1 cellular context compared by ENCODE assay signal in the genomic region with DNA sequence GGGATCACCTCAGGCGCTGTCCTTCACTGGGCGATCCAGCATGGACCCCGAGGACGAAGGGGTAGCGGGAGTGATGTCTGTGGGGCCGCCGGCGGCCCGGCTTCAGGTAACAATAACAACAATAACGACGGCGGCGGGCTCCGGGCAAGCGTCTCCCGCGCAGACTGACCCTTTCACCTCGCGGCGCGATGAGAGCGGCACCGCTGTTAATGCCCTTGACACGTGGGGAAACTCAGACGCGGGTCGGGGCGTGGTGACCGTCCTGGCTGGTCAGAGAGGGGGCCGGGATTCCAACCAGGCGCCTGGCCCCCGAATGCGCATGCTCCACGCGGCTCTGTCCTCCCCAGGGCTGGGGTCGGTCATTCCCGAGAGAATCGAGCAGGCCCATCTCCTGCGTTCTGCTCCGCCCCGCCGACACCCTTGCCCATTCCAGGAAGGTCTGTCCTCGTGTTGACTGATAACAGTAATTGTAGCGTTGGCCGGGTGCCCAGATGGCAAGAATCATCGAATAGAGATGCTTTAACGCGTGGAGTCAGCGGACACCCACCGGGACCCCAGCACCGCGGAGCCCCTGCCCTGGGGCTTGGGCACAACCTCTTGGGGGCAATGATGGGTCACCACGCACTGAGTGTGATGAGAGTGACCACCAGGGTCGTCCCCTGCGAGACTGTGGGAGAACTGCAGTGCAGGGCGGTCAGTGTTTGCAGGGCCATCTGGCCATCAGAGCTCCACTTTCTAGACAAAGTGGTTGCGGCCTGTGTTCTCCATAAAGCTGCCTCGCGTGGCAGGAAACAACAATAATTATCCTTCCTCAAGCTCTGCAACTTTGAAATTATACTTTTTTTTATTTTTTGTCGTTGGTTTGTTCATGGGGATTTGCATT.
TF ChIP-seq lines count a peak whose summit lies in the region.

No MANE protein-coding gene starts in this region.

TF ChIP-seq in HepG2, 621 proteins besides CTCF, POLR2A, EP300 and RAD21 (continued from another document and continues in another):
- TF ChIP-seq, protein P1, sequence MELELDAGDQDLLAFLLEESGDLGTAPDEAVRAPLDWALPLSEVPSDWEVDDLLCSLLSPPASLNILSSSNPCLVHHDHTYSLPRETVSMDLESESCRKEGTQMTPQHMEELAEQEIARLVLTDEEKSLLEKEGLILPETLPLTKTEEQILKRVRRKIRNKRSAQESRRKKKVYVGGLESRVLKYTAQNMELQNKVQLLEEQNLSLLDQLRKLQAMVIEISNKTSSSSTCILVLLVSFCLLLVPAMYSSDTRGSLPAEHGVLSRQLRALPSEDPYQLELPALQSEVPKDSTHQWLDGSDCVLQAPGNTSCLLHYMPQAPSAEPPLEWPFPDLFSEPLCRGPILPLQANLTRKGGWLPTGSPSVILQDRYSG (CRISPR knock-in tag; IDR thresholded peaks at IDR 0.05): peak; percentile 76; the same call in 1 of the 2 replicates
- TF ChIP-seq ZNF879 (CRISPR knock-in tag; IDR thresholded peaks at IDR 0.05): peak; percentile 80; the same call in 1 of the 2 replicates
- TF ChIP-seq, protein P2, sequence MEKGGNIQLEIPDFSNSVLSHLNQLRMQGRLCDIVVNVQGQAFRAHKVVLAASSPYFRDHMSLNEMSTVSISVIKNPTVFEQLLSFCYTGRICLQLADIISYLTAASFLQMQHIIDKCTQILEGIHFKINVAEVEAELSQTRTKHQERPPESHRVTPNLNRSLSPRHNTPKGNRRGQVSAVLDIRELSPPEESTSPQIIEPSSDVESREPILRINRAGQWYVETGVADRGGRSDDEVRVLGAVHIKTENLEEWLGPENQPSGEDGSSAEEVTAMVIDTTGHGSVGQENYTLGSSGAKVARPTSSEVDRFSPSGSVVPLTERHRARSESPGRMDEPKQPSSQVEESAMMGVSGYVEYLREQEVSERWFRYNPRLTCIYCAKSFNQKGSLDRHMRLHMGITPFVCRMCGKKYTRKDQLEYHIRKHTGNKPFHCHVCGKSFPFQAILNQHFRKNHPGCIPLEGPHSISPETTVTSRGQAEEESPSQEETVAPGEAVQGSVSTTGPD (CRISPR knock-in tag; IDR thresholded peaks at IDR 0.05): no peak
- TF ChIP-seq RORA (CRISPR knock-in tag; IDR thresholded peaks at IDR 0.05): 0 out of 2 replicates have a peak, but pooled peaks have one; percentile 45
- no peak for TF ChIP-seq ISL2 (CRISPR knock-in tag; IDR thresholded peaks at IDR 0.05)
- peak; percentile 84; the same call in 1 of the 2 replicates for TF ChIP-seq ELF4 (CRISPR knock-in tag; IDR thresholded peaks at IDR 0.05; ENCODE audit: borderline replicate concordance)
- TF ChIP-seq, protein P3, sequence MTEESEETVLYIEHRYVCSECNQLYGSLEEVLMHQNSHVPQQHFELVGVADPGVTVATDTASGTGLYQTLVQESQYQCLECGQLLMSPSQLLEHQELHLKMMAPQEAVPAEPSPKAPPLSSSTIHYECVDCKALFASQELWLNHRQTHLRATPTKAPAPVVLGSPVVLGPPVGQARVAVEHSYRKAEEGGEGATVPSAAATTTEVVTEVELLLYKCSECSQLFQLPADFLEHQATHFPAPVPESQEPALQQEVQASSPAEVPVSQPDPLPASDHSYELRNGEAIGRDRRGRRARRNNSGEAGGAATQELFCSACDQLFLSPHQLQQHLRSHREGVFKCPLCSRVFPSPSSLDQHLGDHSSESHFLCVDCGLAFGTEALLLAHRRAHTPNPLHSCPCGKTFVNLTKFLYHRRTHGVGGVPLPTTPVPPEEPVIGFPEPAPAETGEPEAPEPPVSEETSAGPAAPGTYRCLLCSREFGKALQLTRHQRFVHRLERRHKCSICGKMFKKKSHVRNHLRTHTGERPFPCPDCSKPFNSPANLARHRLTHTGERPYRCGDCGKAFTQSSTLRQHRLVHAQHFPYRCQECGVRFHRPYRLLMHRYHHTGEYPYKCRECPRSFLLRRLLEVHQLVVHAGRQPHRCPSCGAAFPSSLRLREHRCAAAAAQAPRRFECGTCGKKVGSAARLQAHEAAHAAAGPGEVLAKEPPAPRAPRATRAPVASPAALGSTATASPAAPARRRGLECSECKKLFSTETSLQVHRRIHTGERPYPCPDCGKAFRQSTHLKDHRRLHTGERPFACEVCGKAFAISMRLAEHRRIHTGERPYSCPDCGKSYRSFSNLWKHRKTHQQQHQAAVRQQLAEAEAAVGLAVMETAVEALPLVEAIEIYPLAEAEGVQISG (CRISPR knock-in tag; IDR thresholded peaks at IDR 0.05): peak; percentile 14
- no peak for TF ChIP-seq ZNF660 (CRISPR knock-in tag; IDR thresholded peaks at IDR 0.05; ENCODE audit: borderline replicate concordance, low read depth)
- TF ChIP-seq, protein P4, sequence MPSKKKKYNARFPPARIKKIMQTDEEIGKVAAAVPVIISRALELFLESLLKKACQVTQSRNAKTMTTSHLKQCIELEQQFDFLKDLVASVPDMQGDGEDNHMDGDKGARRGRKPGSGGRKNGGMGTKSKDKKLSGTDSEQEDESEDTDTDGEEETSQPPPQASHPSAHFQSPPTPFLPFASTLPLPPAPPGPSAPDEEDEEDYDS (CRISPR knock-in tag; IDR thresholded peaks at IDR 0.05): no peak
- TF ChIP-seq, protein P5, sequence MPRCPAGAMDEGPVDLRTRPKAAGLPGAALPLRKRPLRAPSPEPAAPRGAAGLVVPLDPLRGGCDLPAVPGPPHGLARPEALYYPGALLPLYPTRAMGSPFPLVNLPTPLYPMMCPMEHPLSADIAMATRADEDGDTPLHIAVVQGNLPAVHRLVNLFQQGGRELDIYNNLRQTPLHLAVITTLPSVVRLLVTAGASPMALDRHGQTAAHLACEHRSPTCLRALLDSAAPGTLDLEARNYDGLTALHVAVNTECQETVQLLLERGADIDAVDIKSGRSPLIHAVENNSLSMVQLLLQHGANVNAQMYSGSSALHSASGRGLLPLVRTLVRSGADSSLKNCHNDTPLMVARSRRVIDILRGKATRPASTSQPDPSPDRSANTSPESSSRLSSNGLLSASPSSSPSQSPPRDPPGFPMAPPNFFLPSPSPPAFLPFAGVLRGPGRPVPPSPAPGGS (CRISPR knock-in tag; IDR thresholded peaks at IDR 0.05): peak; percentile 55; the same call in 1 of the 2 replicates
- no peak; the same call in none of the 2 replicates for TF ChIP-seq RXRA (CRISPR knock-in tag; IDR thresholded peaks at IDR 0.05)
- no peak for TF ChIP-seq MAZ (IDR thresholded peaks at IDR 0.05; ENCODE audit: borderline replicate concordance, low read depth, low read length)
- peak; percentile 52; the same call in 1 of the 2 replicates for TF ChIP-seq MAZ (CRISPR knock-in tag; IDR thresholded peaks at IDR 0.05; ENCODE audit: low read depth)
- no peak for TF ChIP-seq ZNF12 (CRISPR knock-in tag; IDR thresholded peaks at IDR 0.05)
- TF ChIP-seq ZNF530 (CRISPR knock-in tag; IDR thresholded peaks at IDR 0.05; ENCODE audit: low read depth): no peak
- no peak for TF ChIP-seq REL (CRISPR knock-in tag; conservative IDR thresholded peaks at IDR 0.05)
- peak; percentile 56 for TF ChIP-seq ZNF777 (CRISPR knock-in tag; IDR thresholded peaks at IDR 0.05)
- TF ChIP-seq MTA3 (CRISPR knock-in tag; IDR thresholded peaks at IDR 0.05): no peak
- no peak for TF ChIP-seq KLF15 (CRISPR knock-in tag; IDR thresholded peaks at IDR 0.05; ENCODE audit: borderline replicate concordance)
- peak in 1 of 2 experiments; percentile 70; a peak in 2 of 4 replicates for TF ChIP-seq NR2F1 (CRISPR knock-in tag; IDR thresholded peaks at IDR 0.05)
- TF ChIP-seq KDM4B (CRISPR knock-in tag; IDR thresholded peaks at IDR 0.05): no peak
- TF ChIP-seq, protein P6, sequence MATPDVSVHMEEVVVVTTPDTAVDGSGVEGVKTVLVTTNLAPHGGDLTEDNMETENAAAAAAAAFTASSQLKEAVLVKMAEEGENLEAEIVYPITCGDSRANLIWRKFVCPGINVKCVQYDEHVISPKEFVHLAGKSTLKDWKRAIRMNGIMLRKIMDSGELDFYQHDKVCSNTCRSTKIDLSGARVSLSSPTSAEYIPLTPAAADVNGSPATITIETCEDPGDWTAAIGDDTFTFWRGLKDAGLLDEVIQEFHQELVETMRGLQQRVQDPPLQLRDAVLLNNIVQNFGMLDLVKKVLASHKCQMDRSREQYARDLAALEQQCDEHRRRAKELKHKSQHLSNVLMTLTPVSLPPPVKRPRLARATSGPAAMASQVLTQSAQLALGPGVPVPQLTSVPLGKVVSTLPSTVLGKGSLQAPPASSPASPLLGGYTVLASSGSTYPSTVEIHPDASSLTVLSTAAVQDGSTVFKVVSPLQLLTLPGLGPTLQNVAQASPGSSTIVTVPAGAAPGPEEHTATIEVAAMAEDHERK (CRISPR knock-in tag; IDR thresholded peaks at IDR 0.05; ENCODE audit: low read depth): no peak
- no peak for TF ChIP-seq JUND (CRISPR knock-in tag; IDR thresholded peaks at IDR 0.05)
- TF ChIP-seq, protein P7, sequence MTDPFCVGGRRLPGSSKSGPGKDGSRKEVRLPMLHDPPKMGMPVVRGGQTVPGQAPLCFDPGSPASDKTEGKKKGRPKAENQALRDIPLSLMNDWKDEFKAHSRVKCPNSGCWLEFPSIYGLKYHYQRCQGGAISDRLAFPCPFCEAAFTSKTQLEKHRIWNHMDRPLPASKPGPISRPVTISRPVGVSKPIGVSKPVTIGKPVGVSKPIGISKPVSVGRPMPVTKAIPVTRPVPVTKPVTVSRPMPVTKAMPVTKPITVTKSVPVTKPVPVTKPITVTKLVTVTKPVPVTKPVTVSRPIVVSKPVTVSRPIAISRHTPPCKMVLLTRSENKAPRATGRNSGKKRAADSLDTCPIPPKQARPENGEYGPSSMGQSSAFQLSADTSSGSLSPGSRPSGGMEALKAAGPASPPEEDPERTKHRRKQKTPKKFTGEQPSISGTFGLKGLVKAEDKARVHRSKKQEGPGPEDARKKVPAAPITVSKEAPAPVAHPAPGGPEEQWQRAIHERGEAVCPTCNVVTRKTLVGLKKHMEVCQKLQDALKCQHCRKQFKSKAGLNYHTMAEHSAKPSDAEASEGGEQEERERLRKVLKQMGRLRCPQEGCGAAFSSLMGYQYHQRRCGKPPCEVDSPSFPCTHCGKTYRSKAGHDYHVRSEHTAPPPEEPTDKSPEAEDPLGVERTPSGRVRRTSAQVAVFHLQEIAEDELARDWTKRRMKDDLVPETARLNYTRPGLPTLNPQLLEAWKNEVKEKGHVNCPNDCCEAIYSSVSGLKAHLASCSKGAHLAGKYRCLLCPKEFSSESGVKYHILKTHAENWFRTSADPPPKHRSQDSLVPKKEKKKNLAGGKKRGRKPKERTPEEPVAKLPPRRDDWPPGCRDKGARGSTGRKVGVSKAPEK (CRISPR knock-in tag; IDR thresholded peaks at IDR 0.05; ENCODE audit: borderline replicate concordance): no peak
- no peak for TF ChIP-seq HMGA1 (CRISPR knock-in tag; conservative IDR thresholded peaks at IDR 0.05)
- no peak for TF ChIP-seq SYNCRIP (IDR thresholded peaks at IDR 0.05; ENCODE audit: insufficient read depth, low read depth, low read length)
- TF ChIP-seq MED8 (CRISPR knock-in tag; IDR thresholded peaks at IDR 0.05; ENCODE audit: insufficient replicate concordance): no peak
- no peak; the same call in 1 of the 2 replicates for TF ChIP-seq ZNF564 (CRISPR knock-in tag; IDR thresholded peaks at IDR 0.05)
- no peak; the same call in 1 of the 2 replicates for TF ChIP-seq ZNF768 (CRISPR knock-in tag; IDR thresholded peaks at IDR 0.05)
- TF ChIP-seq, protein P8, sequence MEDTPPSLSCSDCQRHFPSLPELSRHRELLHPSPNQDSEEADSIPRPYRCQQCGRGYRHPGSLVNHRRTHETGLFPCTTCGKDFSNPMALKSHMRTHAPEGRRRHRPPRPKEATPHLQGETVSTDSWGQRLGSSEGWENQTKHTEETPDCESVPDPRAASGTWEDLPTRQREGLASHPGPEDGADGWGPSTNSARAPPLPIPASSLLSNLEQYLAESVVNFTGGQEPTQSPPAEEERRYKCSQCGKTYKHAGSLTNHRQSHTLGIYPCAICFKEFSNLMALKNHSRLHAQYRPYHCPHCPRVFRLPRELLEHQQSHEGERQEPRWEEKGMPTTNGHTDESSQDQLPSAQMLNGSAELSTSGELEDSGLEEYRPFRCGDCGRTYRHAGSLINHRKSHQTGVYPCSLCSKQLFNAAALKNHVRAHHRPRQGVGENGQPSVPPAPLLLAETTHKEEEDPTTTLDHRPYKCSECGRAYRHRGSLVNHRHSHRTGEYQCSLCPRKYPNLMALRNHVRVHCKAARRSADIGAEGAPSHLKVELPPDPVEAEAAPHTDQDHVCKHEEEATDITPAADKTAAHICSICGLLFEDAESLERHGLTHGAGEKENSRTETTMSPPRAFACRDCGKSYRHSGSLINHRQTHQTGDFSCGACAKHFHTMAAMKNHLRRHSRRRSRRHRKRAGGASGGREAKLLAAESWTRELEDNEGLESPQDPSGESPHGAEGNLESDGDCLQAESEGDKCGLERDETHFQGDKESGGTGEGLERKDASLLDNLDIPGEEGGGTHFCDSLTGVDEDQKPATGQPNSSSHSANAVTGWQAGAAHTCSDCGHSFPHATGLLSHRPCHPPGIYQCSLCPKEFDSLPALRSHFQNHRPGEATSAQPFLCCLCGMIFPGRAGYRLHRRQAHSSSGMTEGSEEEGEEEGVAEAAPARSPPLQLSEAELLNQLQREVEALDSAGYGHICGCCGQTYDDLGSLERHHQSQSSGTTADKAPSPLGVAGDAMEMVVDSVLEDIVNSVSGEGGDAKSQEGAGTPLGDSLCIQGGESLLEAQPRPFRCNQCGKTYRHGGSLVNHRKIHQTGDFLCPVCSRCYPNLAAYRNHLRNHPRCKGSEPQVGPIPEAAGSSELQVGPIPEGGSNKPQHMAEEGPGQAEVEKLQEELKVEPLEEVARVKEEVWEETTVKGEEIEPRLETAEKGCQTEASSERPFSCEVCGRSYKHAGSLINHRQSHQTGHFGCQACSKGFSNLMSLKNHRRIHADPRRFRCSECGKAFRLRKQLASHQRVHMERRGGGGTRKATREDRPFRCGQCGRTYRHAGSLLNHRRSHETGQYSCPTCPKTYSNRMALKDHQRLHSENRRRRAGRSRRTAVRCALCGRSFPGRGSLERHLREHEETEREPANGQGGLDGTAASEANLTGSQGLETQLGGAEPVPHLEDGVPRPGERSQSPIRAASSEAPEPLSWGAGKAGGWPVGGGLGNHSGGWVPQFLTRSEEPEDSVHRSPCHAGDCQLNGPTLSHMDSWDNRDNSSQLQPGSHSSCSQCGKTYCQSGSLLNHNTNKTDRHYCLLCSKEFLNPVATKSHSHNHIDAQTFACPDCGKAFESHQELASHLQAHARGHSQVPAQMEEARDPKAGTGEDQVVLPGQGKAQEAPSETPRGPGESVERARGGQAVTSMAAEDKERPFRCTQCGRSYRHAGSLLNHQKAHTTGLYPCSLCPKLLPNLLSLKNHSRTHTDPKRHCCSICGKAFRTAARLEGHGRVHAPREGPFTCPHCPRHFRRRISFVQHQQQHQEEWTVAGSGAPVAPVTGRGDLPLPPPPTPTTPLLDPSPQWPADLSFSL (CRISPR knock-in tag; IDR thresholded peaks at IDR 0.05): no peak
